ENCODE assay signal across 24 cellular contexts in the genomic region with DNA sequence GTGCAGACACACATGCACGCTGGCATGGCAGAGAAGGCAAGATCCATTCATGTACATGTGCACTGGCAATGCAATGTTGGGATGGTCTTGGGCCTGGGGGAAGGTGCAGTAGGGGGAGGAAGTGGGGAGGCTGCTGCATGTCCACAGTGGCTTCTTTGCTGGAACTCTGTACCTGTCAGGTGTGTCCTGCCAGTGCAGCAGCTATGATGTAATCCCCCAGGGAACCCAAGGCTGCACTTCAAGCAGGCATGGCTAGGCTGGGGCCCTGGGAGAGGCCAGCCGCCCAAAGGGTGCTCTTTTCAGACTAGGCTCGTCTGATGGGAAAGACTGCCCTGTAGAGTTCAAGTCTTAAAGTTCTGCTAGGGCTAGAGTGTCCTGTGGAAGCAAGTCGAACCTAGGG.
"Had no signal": no experiment of that assay in that cellular context is flagged by ENCODE, and none has a peak within 500 bp of the region (broad histone marks: within the 10 kb centered on the region; RNA-seq: fewer than 3 reads in every experiment).

No MANE protein-coding gene starts in this region.

- H3K36me3 Mint-ChIP-seq: activated naive CD4-positive, alpha-beta T cell treated with anti-CD3 and anti-CD28 coated beads, Interleukin-2, amount 50 U/mL, for 72 hours; WTC11 had no signal

- H3K36me3 ChIP-seq: brain microvascular endothelial cell, cardiac muscle cell had no signal

- DNase-seq: activated CD4-positive, alpha-beta T cell treated with anti-CD3 and anti-CD28 coated beads for 48 hours; activated CD4-positive, alpha-beta T cell treated with anti-CD3 and anti-CD28 coated beads, Interleukin-2, amount 50 U/mL, for 4 hours; activated CD4-positive, CD25-positive, alpha-beta regulatory T cell treated with anti-CD3 and anti-CD28 coated beads, Interleukin-2, amount 50 U/mL, for 72 hours; activated CD8-positive, alpha-beta memory T cell treated with anti-CD3 and anti-CD28 coated beads, Interleukin-2, amount 50 U/mL, for 48 hours; activated CD8-positive, alpha-beta T cell treated with anti-CD3 and anti-CD28 coated beads, Interleukin-2, amount 10 ng/mL, durations not matched to agents 7 days and 5 days; activated effector memory CD4-positive, alpha-beta T cell treated with Interleukin-2 at 50 U/mL for 16 hours; activated naive CD4-positive, alpha-beta T cell; activated naive CD8-positive, alpha-beta T cell treated with anti-CD3 and anti-CD28 coated beads, Interleukin-2, amount 50 U/mL, for 24 hours; activated T-cell treated with anti-CD3 and anti-CD28 coated beads, Interleukin-2, amount 50 U/mL, for 1 hour; amniotic stem cell; brain microvascular endothelial cell; NCI-H1048; NCI-H1930; NCI-H2171 treated with DMSO at 0.1 percent for 48 hours; NCI-H226; NCI-H510A treated with DMSO at 0.1 percent for 48 hours; PC-3; SHP77; T-helper 9 cell had no signal

- H3K4me3 ChIP-seq: cardiac muscle cell had no signal

- H3K27ac Mint-ChIP-seq: activated CD8-positive, alpha-beta T cell treated with anti-CD3 and anti-CD28 coated beads, Interleukin-2, amount 10 ng/mL, durations not matched to agents 7 days and 5 days; activated naive CD4-positive, alpha-beta T cell treated with anti-CD3 and anti-CD28 coated beads, Interleukin-2, amount 50 U/mL, for 72 hours; activated naive CD8-positive, alpha-beta T cell treated with anti-CD3 and anti-CD28 coated beads, Interleukin-2, amount 50 U/mL, for 24 hours; T-helper 1 cell treated with Interleukin-12 subunit alpha and Interleukin-12 subunit beta and Interleukin-4 antibody, amounts not matched to agents 30 μg/mL and 1 μg/mL, for 36 hours; WTC11 had no signal

- ATAC-seq: activated CD8-positive, alpha-beta T cell treated with anti-CD3 and anti-CD28 coated beads, Interleukin-2, amount 10 ng/mL, durations not matched to agents 7 days and 5 days; activated naive CD4-positive, alpha-beta T cell treated with anti-CD3 and anti-CD28 coated beads, Interleukin-2, amount 50 U/mL, for 72 hours; activated naive CD8-positive, alpha-beta T cell treated with anti-CD3 and anti-CD28 coated beads, Interleukin-2, amount 50 U/mL, for 24 hours; PC-3; WTC11 had no signal

- H3K4me1 Mint-ChIP-seq: activated naive CD8-positive, alpha-beta T cell treated with anti-CD3 and anti-CD28 coated beads, Interleukin-2, amount 50 U/mL, for 24 hours had no signal

- H3K27ac ChIP-seq: brain microvascular endothelial cell, cardiac muscle cell had no signal

- H3K9me3 Mint-ChIP-seq: T-helper 1 cell treated with Interleukin-12 subunit alpha and Interleukin-12 subunit beta and Interleukin-4 antibody, amounts not matched to agents 30 μg/mL and 1 μg/mL, for 36 hours; WTC11 had no signal

- H3K27me3 Mint-ChIP-seq: activated naive CD8-positive, alpha-beta T cell treated with anti-CD3 and anti-CD28 coated beads, Interleukin-2, amount 50 U/mL, for 24 hours had no signal

- H3K27me3 ChIP-seq: brain microvascular endothelial cell, cardiac muscle cell had no signal

- H3K4me3 Mint-ChIP-seq: activated CD8-positive, alpha-beta T cell treated with anti-CD3 and anti-CD28 coated beads, Interleukin-2, amount 10 ng/mL, durations not matched to agents 7 days and 5 days; activated naive CD8-positive, alpha-beta T cell treated with anti-CD3 and anti-CD28 coated beads, Interleukin-2, amount 50 U/mL, for 24 hours; T-helper 1 cell treated with Interleukin-12 subunit alpha and Interleukin-12 subunit beta and Interleukin-4 antibody, amounts not matched to agents 30 μg/mL and 1 μg/mL, for 36 hours; WTC11 had no signal

- FAIRE-seq: RCC 7860 had no signal
